In genomic region chr15:98728811-98729160, GRCh38 we compare ENCODE assay signal across 16 cellular contexts.
DNase-seq lines count a peak whose midpoint lies in the region; TF ChIP-seq lines count a peak whose summit lies in the region.
"Had no signal": no experiment of that assay in that cellular context is flagged by ENCODE, and none has a peak within 500 bp of the region (broad histone marks: within the 10 kb centered on the region; RNA-seq: fewer than 3 reads in every experiment).

No MANE protein-coding gene starts in this region.

- no peak for TF ChIP-seq CTCF in H9 (conservative IDR thresholded peaks at IDR 0.05)

- H3K9me3 Mint-ChIP-seq in H9 = no peaks in the 10 kb centered on the region
- H3K9me3 Mint-ChIP-seq: activated naive CD8-positive, alpha-beta T cell treated with anti-CD3 and anti-CD28 coated beads, Interleukin-2, amount 50 U/mL, for 24 hours; CD4-positive, CD25-positive, alpha-beta regulatory T cell; IgD-negative memory B cell; T-helper 2 cell treated with Interferon-gamma antibody and Interleukin-4, amounts not matched to agents 5 μg/mL and 100 μg/mL, for 36 hours had no signal

- H2BK20ac ChIP-seq in H9 (ENCODE audit: low read depth, low read length, poor library complexity, severe bottlenecking) = no peak overlapping the region

- no peaks in the 10 kb centered on the region for H3K23me2 ChIP-seq in H9 (ENCODE audit: insufficient read length, low read depth, low read length, poor library complexity, severe bottlenecking)

- no CpG with 5 or more reads among the region's 2 CpGs for WGBS in H9 (ENCODE audit: extremely low coverage, insufficient read length, low lambda C conversion rate)

- H4K5ac ChIP-seq in H9 (ENCODE audit: insufficient read length, low read depth, low read length) = no peak overlapping the region

- H2BK15ac ChIP-seq in H9 (ENCODE audit: low read depth, low read length) = no peak overlapping the region

- no peak overlapping the region for H2AK5ac ChIP-seq in H9 (ENCODE audit: insufficient read length, low read length)

- no peaks in the 10 kb centered on the region for H3K9me3 ChIP-seq in H9 (ENCODE audit: control insufficient read depth, low read depth, low read length)
- H3K9me3 ChIP-seq: testis had no signal

- no peaks in the 10 kb centered on the region for H4K20me1 ChIP-seq in H9 (ENCODE audit: control insufficient read depth, insufficient read depth, insufficient read length)

- H3K4ac ChIP-seq in H9 (ENCODE audit: low read depth, low read length) = no peak overlapping the region

- peaks cover 63% of the 10 kb centered on the region; the same call in 1 of the 2 replicates for H3K79me2 ChIP-seq in H9 (ENCODE audit: insufficient read depth, low read length)

- no peak overlapping the region for H2BK120ac ChIP-seq in H9 (ENCODE audit: low read depth, low read length, poor library complexity, severe bottlenecking)

- no peak overlapping the region for H3K4me3 ChIP-seq in skin epidermis
- H3K4me3 ChIP-seq: testis had no signal

- H3T11ph ChIP-seq in H9 (ENCODE audit: low read length) = no peak overlapping the region

- H3K27me3 ChIP-seq in H9 (ENCODE audit: insufficient read depth, low read length) = no peaks in the 10 kb centered on the region
- H3K27me3 ChIP-seq: testis had no signal

- H3K23ac ChIP-seq in H9 (ENCODE audit: insufficient read length, low read depth, low read length) = no peak overlapping the region

- no peak for DNase-seq in H9
- DNase-seq in astrocyte of the hippocampus (ENCODE audit: low read depth, low spot score) = peak; percentile 35
- peak; percentile 19 for DNase-seq in kidney glomerular epithelial cell (lab: John Stamatoyannopoulos, UW)
- no peak for DNase-seq in NCI-H1694 (lab: John Stamatoyannopoulos, UW)
- DNase-seq in NCI-H69 (lab: John Stamatoyannopoulos, UW) = no peak
- no peak for DNase-seq in activated CD4-positive, alpha-beta T cell treated with anti-CD3 and anti-CD28 coated beads, Interleukin-2, amount 50 U/mL, for 1 hour
- DNase-seq in activated effector memory CD4-positive, alpha-beta T cell treated with anti-CD3 and anti-CD28 coated beads, Interleukin-2, amount 50 U/mL, for 16 hours = no peak
- DNase-seq: activated naive CD8-positive, alpha-beta T cell treated with anti-CD3 and anti-CD28 coated beads, Interleukin-2, amount 50 U/mL, for 24 hours; CD4-positive, CD25-positive, alpha-beta regulatory T cell; NCI-H2081; occipital lobe; stimulated activated CD4-positive, alpha-beta T cell treated with anti-CD3 and anti-CD28 coated beads, Interleukin-4, amount 100 ng/mL, for 4 hours; testis had no signal

- no peak overlapping the region for H3K56ac ChIP-seq in H9 (ENCODE audit: insufficient read length, low read depth, low read length)

- no peak overlapping the region for H3K4me3 Mint-ChIP-seq in H9
- H3K4me3 Mint-ChIP-seq: activated naive CD8-positive, alpha-beta T cell treated with anti-CD3 and anti-CD28 coated beads, Interleukin-2, amount 50 U/mL, for 24 hours; T-helper 2 cell treated with Interferon-gamma antibody and Interleukin-4, amounts not matched to agents 5 μg/mL and 100 μg/mL, for 36 hours had no signal

- H4K91ac ChIP-seq in H9 (ENCODE audit: insufficient read length, low read depth, low read length) = no peak overlapping the region

- peaks cover 49 to 51% of the 10 kb centered on the region in 2 experiments for H3K4me1 Mint-ChIP-seq in H9

- H3K9ac ChIP-seq in H9 (ENCODE audit: extremely low read depth, insufficient read length, low read length) = no peak overlapping the region

- no peak overlapping the region for H3K27ac ChIP-seq in H9 (ENCODE audit: insufficient read length, low read depth, low read length)
- peak overlapping the region in 15 of 21 experiments; percentile 9 to 92 (median 76) for H3K27ac ChIP-seq in skin epidermis

- H3K4me1 ChIP-seq in H9 (ENCODE audit: insufficient read depth, low read length) = peaks cover 25% of the 10 kb centered on the region

- H3K4me2 ChIP-seq in H9 (ENCODE audit: insufficient read depth, insufficient read length, low read length) = no peak overlapping the region

- H3K27me3 Mint-ChIP-seq in H9 (ENCODE audit: low read depth) = no peaks in the 10 kb centered on the region
- H3K27me3 Mint-ChIP-seq: activated naive CD8-positive, alpha-beta T cell treated with anti-CD3 and anti-CD28 coated beads, Interleukin-2, amount 50 U/mL, for 24 hours; CD4-positive, CD25-positive, alpha-beta regulatory T cell had no signal

- H2AFZ ChIP-seq in H9 (ENCODE audit: low read length) = no peak overlapping the region

- no peak overlapping the region for H2BK12ac ChIP-seq in H9 (ENCODE audit: insufficient read length, low read depth, low read length)

- no peak overlapping the region for H2BK5ac ChIP-seq in H9 (ENCODE audit: insufficient read length, low read length)

- H4K8ac ChIP-seq in H9 (replicated peaks; ENCODE audit: insufficient read length, low read depth, low read length) = no peak overlapping the region

- H3K14ac ChIP-seq in H9 (ENCODE audit: insufficient read depth, low read length) = no peak overlapping the region

- H3K79me1 ChIP-seq in H9 (ENCODE audit: insufficient read depth, low read depth, low read length, poor library complexity, severe bottlenecking) = peaks cover 14% of the 10 kb centered on the region

- peaks cover 3 to 5% (median 4%) of the 10 kb centered on the region in 3 experiments; a peak in 3 of 7 replicates for H3K36me3 Mint-ChIP-seq in H9 (ENCODE audit: insufficient read depth in 1 of 3, low read depth in 3 of 3)

- no peak overlapping the region for H3K18ac ChIP-seq in H9 (ENCODE audit: insufficient read length, low read depth, low read length)

- peak overlapping the region in 2 of 3 experiments; percentile 53 to 78; a peak in 3 of 7 replicates for H3K27ac Mint-ChIP-seq in H9
- H3K27ac Mint-ChIP-seq: activated naive CD8-positive, alpha-beta T cell treated with anti-CD3 and anti-CD28 coated beads, Interleukin-2, amount 50 U/mL, for 24 hours; IgD-negative memory B cell; T-helper 2 cell treated with Interferon-gamma antibody and Interleukin-4, amounts not matched to agents 5 μg/mL and 100 μg/mL, for 36 hours had no signal

Comparison
In these comparisons a context has a peak if more than half of its experiments do, and no peak if none do; other contexts are left out.
1. DNase-seq: peak in astrocyte of the hippocampus (single experiment) and kidney glomerular epithelial cell (single experiment); none in H9 (single experiment), NCI-H1694 (single experiment), NCI-H69 (single experiment), activated CD4-positive, alpha-beta T cell treated with anti-CD3 and anti-CD28 coated beads, Interleukin-2, amount 50 U/mL, for 1 hour (single experiment) and activated effector memory CD4-positive, alpha-beta T cell treated with anti-CD3 and anti-CD28 coated beads, Interleukin-2, amount 50 U/mL, for 16 hours (single experiment).